3 cellular contexts compared by ENCODE assay signal in the genomic region with DNA sequence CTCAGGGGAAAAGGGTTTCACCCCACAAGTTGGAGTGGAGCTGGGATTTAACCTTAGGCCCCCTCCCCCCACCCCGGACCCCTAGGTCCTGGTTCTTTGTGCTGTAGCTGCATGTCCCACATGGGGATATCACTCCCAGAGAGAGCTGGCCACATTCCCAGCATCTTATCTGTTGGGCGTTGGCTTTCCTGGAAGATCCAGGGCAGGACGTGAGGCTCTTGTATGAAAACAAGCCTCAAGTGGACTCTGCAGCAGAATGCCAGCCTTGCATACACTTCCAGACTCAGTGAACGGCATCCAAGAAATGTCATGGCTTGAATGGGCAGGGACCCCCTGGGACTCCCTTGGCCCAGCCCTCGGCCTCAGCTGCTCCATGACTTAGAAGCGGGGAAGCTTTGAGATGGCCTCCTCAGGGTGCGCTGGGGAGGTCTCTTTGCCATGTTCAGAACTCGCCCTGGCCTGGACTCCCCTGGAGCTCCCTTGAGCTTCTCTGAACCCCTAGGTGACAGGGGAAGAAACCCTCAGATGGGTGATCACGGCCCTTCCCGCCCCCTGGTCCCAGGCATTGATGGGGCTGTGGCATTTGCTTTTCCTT. TPM values are rescaled to one million over a fixed set of nuclear protein-coding genes. Genes with fewer than 3 reads are reported as not detected.
"Had no signal": no experiment of that assay in that cellular context is flagged by ENCODE, and none has a peak within 500 bp of the region (broad histone marks: within the 10 kb centered on the region; RNA-seq: fewer than 3 reads in every experiment).

No MANE protein-coding gene starts in this region.

RNA-seq across cellular contexts. Expression of a gene that starts 29.4 kb away (rescaled TPM):
- total RNA-seq: activated CD4-positive, alpha-beta memory T cell treated with anti-CD3 and anti-CD28 coated beads, Interleukin-2, amount 10 ng/mL, durations not matched to agents 7 days and 5 days; activated CD4-positive, alpha-beta T cell treated with anti-CD3 and anti-CD28 coated beads, Interleukin-2, amount 10 ng/mL, durations not matched to agents 24 days and 14 days; activated naive CD4-positive, alpha-beta T cell treated with anti-CD3 and anti-CD28 coated beads, Interleukin-2, amount 50 U/mL, for 72 hours had no signal
